2 cellular contexts compared by ENCODE assay signal in the genomic region with DNA sequence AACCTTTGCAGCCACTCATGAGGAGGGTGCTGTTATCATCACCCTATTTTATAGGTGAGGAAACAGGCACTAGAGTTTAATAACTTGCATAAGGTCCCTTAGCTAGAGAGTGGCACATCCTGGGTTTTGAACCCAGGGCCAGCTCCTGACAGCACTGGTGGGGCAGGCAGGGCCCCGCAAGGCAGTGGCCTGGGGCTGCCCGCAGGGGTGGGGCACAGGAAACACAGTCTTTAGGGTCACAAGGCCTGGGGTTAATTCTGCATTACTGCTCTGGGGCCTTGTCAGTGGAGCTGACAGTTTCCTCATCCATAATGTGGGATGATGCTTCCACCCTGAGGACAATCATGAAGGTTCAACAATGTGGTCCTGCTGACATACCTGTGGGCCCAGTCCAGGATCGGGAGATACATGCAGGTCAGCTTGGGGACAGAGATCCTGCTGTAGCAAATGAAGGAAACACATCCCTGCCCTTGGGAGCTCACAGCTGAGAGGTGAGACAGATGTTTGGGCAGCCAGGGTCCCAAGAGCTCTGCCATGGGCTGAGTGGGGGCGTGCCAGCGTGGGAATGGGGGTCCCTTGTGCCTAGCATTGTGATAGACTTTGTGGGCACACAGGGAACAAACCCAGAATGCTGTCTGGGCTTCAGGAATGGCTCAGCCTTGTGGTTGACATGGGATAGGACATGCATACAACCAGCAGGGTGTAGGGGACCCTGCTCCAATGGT.
TF ChIP-seq lines count a peak whose summit lies in the region.

No MANE protein-coding gene starts in this region.

TF ChIP-seq in HepG2, 621 proteins besides CTCF, POLR2A, EP300 and RAD21:
- TF ChIP-seq, protein P1, sequence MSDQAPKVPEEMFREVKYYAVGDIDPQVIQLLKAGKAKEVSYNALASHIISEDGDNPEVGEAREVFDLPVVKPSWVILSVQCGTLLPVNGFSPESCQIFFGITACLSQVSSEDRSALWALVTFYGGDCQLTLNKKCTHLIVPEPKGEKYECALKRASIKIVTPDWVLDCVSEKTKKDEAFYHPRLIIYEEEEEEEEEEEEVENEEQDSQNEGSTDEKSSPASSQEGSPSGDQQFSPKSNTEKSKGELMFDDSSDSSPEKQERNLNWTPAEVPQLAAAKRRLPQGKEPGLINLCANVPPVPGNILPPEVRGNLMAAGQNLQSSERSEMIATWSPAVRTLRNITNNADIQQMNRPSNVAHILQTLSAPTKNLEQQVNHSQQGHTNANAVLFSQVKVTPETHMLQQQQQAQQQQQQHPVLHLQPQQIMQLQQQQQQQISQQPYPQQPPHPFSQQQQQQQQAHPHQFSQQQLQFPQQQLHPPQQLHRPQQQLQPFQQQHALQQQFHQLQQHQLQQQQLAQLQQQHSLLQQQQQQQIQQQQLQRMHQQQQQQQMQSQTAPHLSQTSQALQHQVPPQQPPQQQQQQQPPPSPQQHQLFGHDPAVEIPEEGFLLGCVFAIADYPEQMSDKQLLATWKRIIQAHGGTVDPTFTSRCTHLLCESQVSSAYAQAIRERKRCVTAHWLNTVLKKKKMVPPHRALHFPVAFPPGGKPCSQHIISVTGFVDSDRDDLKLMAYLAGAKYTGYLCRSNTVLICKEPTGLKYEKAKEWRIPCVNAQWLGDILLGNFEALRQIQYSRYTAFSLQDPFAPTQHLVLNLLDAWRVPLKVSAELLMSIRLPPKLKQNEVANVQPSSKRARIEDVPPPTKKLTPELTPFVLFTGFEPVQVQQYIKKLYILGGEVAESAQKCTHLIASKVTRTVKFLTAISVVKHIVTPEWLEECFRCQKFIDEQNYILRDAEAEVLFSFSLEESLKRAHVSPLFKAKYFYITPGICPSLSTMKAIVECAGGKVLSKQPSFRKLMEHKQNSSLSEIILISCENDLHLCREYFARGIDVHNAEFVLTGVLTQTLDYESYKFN (CRISPR knock-in tag; conservative IDR thresholded peaks at IDR 0.05), result no peak
- TF ChIP-seq STAG1 (CRISPR knock-in tag; IDR thresholded peaks at IDR 0.05), result 0 out of 2 replicates have a peak, but pooled peaks have one; percentile 11
- TF ChIP-seq, protein P2, sequence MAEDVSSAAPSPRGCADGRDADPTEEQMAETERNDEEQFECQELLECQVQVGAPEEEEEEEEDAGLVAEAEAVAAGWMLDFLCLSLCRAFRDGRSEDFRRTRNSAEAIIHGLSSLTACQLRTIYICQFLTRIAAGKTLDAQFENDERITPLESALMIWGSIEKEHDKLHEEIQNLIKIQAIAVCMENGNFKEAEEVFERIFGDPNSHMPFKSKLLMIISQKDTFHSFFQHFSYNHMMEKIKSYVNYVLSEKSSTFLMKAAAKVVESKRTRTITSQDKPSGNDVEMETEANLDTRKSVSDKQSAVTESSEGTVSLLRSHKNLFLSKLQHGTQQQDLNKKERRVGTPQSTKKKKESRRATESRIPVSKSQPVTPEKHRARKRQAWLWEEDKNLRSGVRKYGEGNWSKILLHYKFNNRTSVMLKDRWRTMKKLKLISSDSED (CRISPR knock-in tag; IDR thresholded peaks at IDR 0.05), result no peak
- no peak for TF ChIP-seq NFKBIZ (CRISPR knock-in tag; IDR thresholded peaks at IDR 0.05)
- TF ChIP-seq, protein P3, sequence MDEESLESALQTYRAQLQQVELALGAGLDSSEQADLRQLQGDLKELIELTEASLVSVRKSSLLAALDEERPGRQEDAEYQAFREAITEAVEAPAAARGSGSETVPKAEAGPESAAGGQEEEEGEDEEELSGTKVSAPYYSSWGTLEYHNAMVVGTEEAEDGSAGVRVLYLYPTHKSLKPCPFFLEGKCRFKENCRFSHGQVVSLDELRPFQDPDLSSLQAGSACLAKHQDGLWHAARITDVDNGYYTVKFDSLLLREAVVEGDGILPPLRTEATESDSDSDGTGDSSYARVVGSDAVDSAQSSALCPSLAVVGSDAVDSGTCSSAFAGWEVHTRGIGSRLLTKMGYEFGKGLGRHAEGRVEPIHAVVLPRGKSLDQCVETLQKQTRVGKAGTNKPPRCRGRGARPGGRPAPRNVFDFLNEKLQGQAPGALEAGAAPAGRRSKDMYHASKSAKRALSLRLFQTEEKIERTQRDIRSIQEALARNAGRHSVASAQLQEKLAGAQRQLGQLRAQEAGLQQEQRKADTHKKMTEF (CRISPR knock-in tag; IDR thresholded peaks at IDR 0.05), result no peak
- TF ChIP-seq ONECUT2 (CRISPR knock-in tag; IDR thresholded peaks at IDR 0.05), result no peak
- TF ChIP-seq ZNF33A (CRISPR knock-in tag; IDR thresholded peaks at IDR 0.05; ENCODE audit: borderline replicate concordance), result no peak

TF ChIP-seq in SK-N-SH treated with all-trans-retinoic acid at 6 μM for 48 hours, 23 proteins besides CTCF, POLR2A, EP300 and RAD21:
- TF ChIP-seq TOX (CRISPR knock-in tag; IDR thresholded peaks at IDR 0.05; ENCODE audit: borderline replicate concordance) (no peak), CSDC2 (CRISPR knock-in tag; IDR thresholded peaks at IDR 0.05) (no peak), ISL1 (CRISPR knock-in tag; IDR thresholded peaks at IDR 0.05) (no peak), RARB (CRISPR knock-in tag; IDR thresholded peaks at IDR 0.05) (no peak), GLIS3 (CRISPR knock-in tag; IDR thresholded peaks at IDR 0.05) (no peak), BACH2 (CRISPR knock-in tag; IDR thresholded peaks at IDR 0.05; ENCODE audit: borderline replicate concordance) (no peak), ZFP3 (CRISPR knock-in tag; IDR thresholded peaks at IDR 0.05) (no peak), ESRRG (CRISPR knock-in tag; IDR thresholded peaks at IDR 0.05) (no peak)
- TF ChIP-seq, protein P4, sequence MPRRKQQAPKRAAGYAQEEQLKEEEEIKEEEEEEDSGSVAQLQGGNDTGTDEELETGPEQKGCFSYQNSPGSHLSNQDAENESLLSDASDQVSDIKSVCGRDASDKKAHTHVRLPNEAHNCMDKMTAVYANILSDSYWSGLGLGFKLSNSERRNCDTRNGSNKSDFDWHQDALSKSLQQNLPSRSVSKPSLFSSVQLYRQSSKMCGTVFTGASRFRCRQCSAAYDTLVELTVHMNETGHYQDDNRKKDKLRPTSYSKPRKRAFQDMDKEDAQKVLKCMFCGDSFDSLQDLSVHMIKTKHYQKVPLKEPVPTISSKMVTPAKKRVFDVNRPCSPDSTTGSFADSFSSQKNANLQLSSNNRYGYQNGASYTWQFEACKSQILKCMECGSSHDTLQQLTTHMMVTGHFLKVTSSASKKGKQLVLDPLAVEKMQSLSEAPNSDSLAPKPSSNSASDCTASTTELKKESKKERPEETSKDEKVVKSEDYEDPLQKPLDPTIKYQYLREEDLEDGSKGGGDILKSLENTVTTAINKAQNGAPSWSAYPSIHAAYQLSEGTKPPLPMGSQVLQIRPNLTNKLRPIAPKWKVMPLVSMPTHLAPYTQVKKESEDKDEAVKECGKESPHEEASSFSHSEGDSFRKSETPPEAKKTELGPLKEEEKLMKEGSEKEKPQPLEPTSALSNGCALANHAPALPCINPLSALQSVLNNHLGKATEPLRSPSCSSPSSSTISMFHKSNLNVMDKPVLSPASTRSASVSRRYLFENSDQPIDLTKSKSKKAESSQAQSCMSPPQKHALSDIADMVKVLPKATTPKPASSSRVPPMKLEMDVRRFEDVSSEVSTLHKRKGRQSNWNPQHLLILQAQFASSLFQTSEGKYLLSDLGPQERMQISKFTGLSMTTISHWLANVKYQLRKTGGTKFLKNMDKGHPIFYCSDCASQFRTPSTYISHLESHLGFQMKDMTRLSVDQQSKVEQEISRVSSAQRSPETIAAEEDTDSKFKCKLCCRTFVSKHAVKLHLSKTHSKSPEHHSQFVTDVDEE (CRISPR knock-in tag; IDR thresholded peaks at IDR 0.05), result no peak
- TF ChIP-seq, protein P5, sequence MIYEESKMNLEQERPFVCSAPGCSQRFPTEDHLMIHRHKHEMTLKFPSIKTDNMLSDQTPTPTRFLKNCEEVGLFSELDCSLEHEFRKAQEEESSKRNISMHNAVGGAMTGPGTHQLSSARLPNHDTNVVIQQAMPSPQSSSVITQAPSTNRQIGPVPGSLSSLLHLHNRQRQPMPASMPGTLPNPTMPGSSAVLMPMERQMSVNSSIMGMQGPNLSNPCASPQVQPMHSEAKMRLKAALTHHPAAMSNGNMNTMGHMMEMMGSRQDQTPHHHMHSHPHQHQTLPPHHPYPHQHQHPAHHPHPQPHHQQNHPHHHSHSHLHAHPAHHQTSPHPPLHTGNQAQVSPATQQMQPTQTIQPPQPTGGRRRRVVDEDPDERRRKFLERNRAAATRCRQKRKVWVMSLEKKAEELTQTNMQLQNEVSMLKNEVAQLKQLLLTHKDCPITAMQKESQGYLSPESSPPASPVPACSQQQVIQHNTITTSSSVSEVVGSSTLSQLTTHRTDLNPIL (CRISPR knock-in tag; IDR thresholded peaks at IDR 0.05; ENCODE audit: low read depth), result no peak
- TF ChIP-seq, protein P6, sequence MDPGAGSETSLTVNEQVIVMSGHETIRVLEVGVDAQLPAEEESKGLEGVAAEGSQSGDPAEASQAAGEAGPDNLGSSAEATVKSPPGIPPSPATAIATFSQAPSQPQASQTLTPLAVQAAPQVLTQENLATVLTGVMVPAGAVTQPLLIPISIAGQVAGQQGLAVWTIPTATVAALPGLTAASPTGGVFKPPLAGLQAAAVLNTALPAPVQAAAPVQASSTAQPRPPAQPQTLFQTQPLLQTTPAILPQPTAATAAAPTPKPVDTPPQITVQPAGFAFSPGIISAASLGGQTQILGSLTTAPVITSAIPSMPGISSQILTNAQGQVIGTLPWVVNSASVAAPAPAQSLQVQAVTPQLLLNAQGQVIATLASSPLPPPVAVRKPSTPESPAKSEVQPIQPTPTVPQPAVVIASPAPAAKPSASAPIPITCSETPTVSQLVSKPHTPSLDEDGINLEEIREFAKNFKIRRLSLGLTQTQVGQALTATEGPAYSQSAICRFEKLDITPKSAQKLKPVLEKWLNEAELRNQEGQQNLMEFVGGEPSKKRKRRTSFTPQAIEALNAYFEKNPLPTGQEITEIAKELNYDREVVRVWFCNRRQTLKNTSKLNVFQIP (CRISPR knock-in tag; IDR thresholded peaks at IDR 0.05; ENCODE audit: borderline replicate concordance, low read depth), result no peak
